In the genomic region with DNA sequence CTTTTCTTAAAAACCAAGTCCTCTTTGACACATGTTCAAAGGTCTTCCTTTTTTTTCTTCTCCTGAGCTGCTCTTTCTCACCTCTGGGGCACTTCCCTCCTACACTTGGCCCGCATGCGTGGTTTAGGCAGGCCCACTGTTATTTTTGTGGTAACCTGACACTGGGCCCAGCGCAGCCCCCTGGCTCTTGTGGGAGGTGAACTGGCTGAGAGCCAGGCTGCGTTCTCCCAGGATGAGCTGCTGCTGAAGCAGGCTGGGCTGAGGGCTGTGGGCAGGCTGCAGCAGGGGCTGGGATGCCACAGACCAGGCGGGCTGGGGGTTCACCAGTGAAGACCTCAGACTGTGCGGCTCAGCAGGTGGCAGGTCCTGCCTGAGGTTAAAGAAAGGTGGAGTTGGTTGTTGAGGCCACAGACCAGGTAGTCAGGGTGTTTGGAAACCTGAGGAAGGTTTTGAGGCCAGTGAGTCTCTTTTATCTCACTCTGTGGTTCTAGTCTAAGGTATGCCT, we compare ENCODE assay signal across 8 cellular contexts.
DNase-seq lines count a peak whose midpoint lies in the region; ATAC-seq and TF ChIP-seq lines count a peak whose summit lies in the region.

No MANE protein-coding gene starts in this region.

- TF ChIP-seq CTCF in Panc1 (IDR thresholded peaks at IDR 0.05), result no peak
- no peak for TF ChIP-seq CTCF in heart left ventricle (IDR thresholded peaks at IDR 0.05)
- peak in 4 of 6 experiments; percentile 25 to 71 (median 46) for TF ChIP-seq CTCF in thyroid gland (IDR thresholded peaks at IDR 0.05)
- TF ChIP-seq CTCF in esophagus muscularis mucosa (IDR thresholded peaks at IDR 0.05), result no peak

- no peaks in the 10 kb centered on the region for H3K36me3 ChIP-seq in Panc1 (ENCODE audit: control insufficient read depth, insufficient read depth, low read length)
- H3K36me3 ChIP-seq in heart left ventricle, result no peaks in the 10 kb centered on the region
- no peaks in the 10 kb centered on the region for H3K36me3 ChIP-seq in thyroid gland
- no peaks in the 10 kb centered on the region for H3K36me3 ChIP-seq in esophagus muscularis mucosa

- in situ Hi-C loops in Panc1 (cut with HindIII; ENCODE audit: low pct_unique_long_range_greater_than_20kb, low sequenced_read_pairs), result no loop called here

- DNase-seq in LHCN-M2 (ENCODE audit: low read depth), result peak; percentile 73
- no peak for DNase-seq in Panc1 (ENCODE audit: low read depth, low spot score)
- DNase-seq in heart left ventricle, result peak; percentile 74 to 87 (median 82)
- DNase-seq in thyroid gland, result peak; percentile 98
- DNase-seq in esophagus muscularis mucosa (ENCODE audit: extremely low spot score), result no peak
- DNase-seq in cerebellum (ENCODE audit: low spot score), result no peak

- CTCF ChIA-PET in Panc1 (lab: Charles Lee), result no interaction called here

- H3K4me1 ChIP-seq in Panc1 (ENCODE audit: control insufficient read depth, insufficient read depth, low read length), result peaks cover 28% of the 10 kb centered on the region
- H3K4me1 ChIP-seq in heart left ventricle, result peaks cover 0 to 71% (median 18%) of the 10 kb centered on the region in 12 donors
- peaks cover 45 to 56% of the 10 kb centered on the region in 2 donors for H3K4me1 ChIP-seq in thyroid gland
- peaks cover 43 to 61% (median 51%) of the 10 kb centered on the region in 4 donors for H3K4me1 ChIP-seq in esophagus muscularis mucosa

- no peaks in the 10 kb centered on the region for H3K27me3 ChIP-seq in Panc1 (ENCODE audit: control insufficient read depth, insufficient read depth, low read length)
- no peaks in the 10 kb centered on the region for H3K27me3 ChIP-seq in heart left ventricle
- no peaks in the 10 kb centered on the region for H3K27me3 ChIP-seq in thyroid gland
- H3K27me3 ChIP-seq in esophagus muscularis mucosa, result no peaks in the 10 kb centered on the region

- no peak for TF ChIP-seq EP300 in esophagus muscularis mucosa (IDR thresholded peaks at IDR 0.05)

- H3K27ac ChIP-seq in Panc1 (ENCODE audit: low read length), result no peak overlapping the region; the same call in 1 of the 2 replicates
- peak overlapping the region in 10 of 12 donors; percentile 9 to 81 (median 53) for H3K27ac ChIP-seq in heart left ventricle
- H3K27ac ChIP-seq in thyroid gland, result peak overlapping the region in 2 of 3 donors; percentile 75 to 81
- peak overlapping the region in 2 of 4 donors; percentile 20 to 23 for H3K27ac ChIP-seq in esophagus muscularis mucosa (replicated peaks in 1 of 4)

- ATAC-seq in Panc1 (peak; percentile 40; the same call in 1 of the 2 replicates), heart left ventricle (peak; percentile 68 to 83 (median 77)), GM21576 (IDR thresholded peaks at IDR 0.05; ENCODE audit: unreplicated experiment) (no peak), GM19455 (IDR thresholded peaks at IDR 0.05; ENCODE audit: unreplicated experiment) (no peak)

- H3K4me3 ChIP-seq in Panc1 (ENCODE audit: low read depth in 2 of 2, low read length in 2 of 2) (no peak overlapping the region), heart left ventricle (no peak overlapping the region), thyroid gland (replicated peaks in 1 of 3) (no peak overlapping the region), esophagus muscularis mucosa (no peak overlapping the region)

- WGBS in heart left ventricle, 4 donors, result 29 to 42% (median 35%) methylated on average over 5 to 6 of the region's 6 CpGs
- 22 to 23% methylated on average over 6 of the region's 6 CpGs for WGBS in thyroid gland, 2 donors
- 54% methylated on average over 6 of the region's 6 CpGs for WGBS in esophagus muscularis mucosa

- BruUV-seq in Panc1 (replicated peaks; lab: Mats Ljungman, UMichigan), result no TSS peak

- intact Hi-C loops in Panc1 (cut with micrococcal nuclease; ENCODE audit: unreplicated experiment) (no loop called here), heart left ventricle (cut with DNase I) (loop anchor here in 2 of 10 donors (10.0 kb wide), 2 partner anchors 62 to 72 kb away; a partner anchor contains a TSS), thyroid gland (cut with DNase I) (no loop called here), esophagus muscularis mucosa (cut with DNase I) (no loop called here)

- POLR2A ChIA-PET in Panc1 (lab: Charles Lee), result interaction anchor here (0.6 kb wide), 1 partner anchor 94 kb away, joined by 4 read pairs; no protein-coding TSS in a partner anchor

- H3K9me3 ChIP-seq in Panc1 (ENCODE audit: control insufficient read depth, insufficient read depth, low read depth, low read length) (no peaks in the 10 kb centered on the region), heart left ventricle (no peaks in the 10 kb centered on the region), thyroid gland (no peaks in the 10 kb centered on the region), esophagus muscularis mucosa (no peaks in the 10 kb centered on the region)

- TF ChIP-seq POLR2A in heart left ventricle (IDR thresholded peaks at IDR 0.05), result no peak
- TF ChIP-seq POLR2A in thyroid gland (IDR thresholded peaks at IDR 0.05), result peak in 1 of 2 donors; percentile 38
- no peak for TF ChIP-seq POLR2A in esophagus muscularis mucosa (IDR thresholded peaks at IDR 0.05; ENCODE audit: low read depth)

Comparison
In these comparisons a context has a peak if more than half of its experiments do, and no peak if none do; other contexts are left out.
1. DNase-seq: peak in LHCN-M2 (single experiment), heart left ventricle (5 of 5) and thyroid gland (2 of 2); none in Panc1 (single experiment), esophagus muscularis mucosa (single experiment) and cerebellum (single experiment).
2. ATAC-seq: peak in Panc1 (single experiment) and heart left ventricle (4 of 4); none in GM21576 (single experiment) and GM19455 (single experiment).
3. CTCF ChIP-seq: peak in thyroid gland (4 of 6); none in Panc1 (single experiment), heart left ventricle (0 of 12) and esophagus muscularis mucosa (0 of 3).